13 cellular contexts compared by ENCODE assay signal in genomic region chr4:13528823-13529129, GRCh38. TPM values are rescaled to one million over a fixed set of nuclear protein-coding genes. Genes with fewer than 3 reads are reported as not detected.
DNase-seq lines count a peak whose midpoint lies in the region; ATAC-seq, FAIRE-seq and TF ChIP-seq lines count a peak whose summit lies in the region.
"Had no signal": no experiment of that assay in that cellular context is flagged by ENCODE, and none has a peak within 500 bp of the region (broad histone marks: within the 10 kb centered on the region; RNA-seq: fewer than 3 reads in every experiment).

No MANE protein-coding gene starts in this region.

- peak overlapping the region; percentile 26 for H3K4me3 Mint-ChIP-seq in T-helper 2 cell treated with Interferon-gamma antibody and Interleukin-4, amounts not matched to agents 5 μg/mL and 100 μg/mL, for 36 hours
- H3K4me3 Mint-ChIP-seq in WTC11, result peak overlapping the region; percentile 50
- H3K4me3 Mint-ChIP-seq in naive thymus-derived CD8-positive, alpha-beta T cell, result peak overlapping the region in 8 of 10 donors; percentile 47 to 80 (median 66)

- CTCF ChIA-PET in WTC11 (lab: Charles Lee), result interaction anchor here (0.9 to 5.8 kb wide), 3 partner anchors 12 to 97 kb away, joined by 3 to 55 read pairs (median 11); no protein-coding TSS in a partner anchor

- no peak for ATAC-seq in WTC11
- no peak for ATAC-seq in naive thymus-derived CD8-positive, alpha-beta T cell
- ATAC-seq: HepG2, PC-3 had no signal

- peaks cover 95% of the 10 kb centered on the region for H3K27me3 Mint-ChIP-seq in T-helper 2 cell treated with Interferon-gamma antibody and Interleukin-4, amounts not matched to agents 5 μg/mL and 100 μg/mL, for 36 hours (ENCODE audit: low read depth)
- H3K27me3 Mint-ChIP-seq in WTC11 (ENCODE audit: low read depth), result peaks cover 100% of the 10 kb centered on the region
- peaks cover 53 to 97% (median 74%) of the 10 kb centered on the region in 5 donors for H3K27me3 Mint-ChIP-seq in naive thymus-derived CD8-positive, alpha-beta T cell

- POLR2A ChIA-PET in WTC11 (lab: Charles Lee), result interaction anchor here (0.7 kb wide), 1 partner anchor 651 kb away, joined by 3 read pairs; no protein-coding TSS in a partner anchor
- POLR2A ChIA-PET in naive thymus-derived CD8-positive, alpha-beta T cell (lab: Charles Lee), result no interaction called here

- DNase-seq in T-helper 2 cell treated with Interferon-gamma antibody and Interleukin-4, amounts not matched to agents 5 μg/mL and 100 μg/mL, for 36 hours (ENCODE audit: low spot score), result no peak
- DNase-seq in T-helper 2 cell (no peak), GM12892 (ENCODE audit: insufficient read length) (no peak), WTC11 (ENCODE audit: low spot score) (no peak), NCI-H226 (no peak), ureter (ENCODE audit: low spot score) (no peak), NCI-H1930 (lab: John Stamatoyannopoulos, UW) (no peak)
- no peak for DNase-seq in naive thymus-derived CD8-positive, alpha-beta T cell
- DNase-seq: activated CD8-positive, alpha-beta memory T cell treated with anti-CD3 and anti-CD28 coated beads, Interleukin-2, amount 50 U/mL, for 4 hours; amniotic stem cell; PC-3 had no signal

- H3K36me3 Mint-ChIP-seq in T-helper 2 cell treated with Interferon-gamma antibody and Interleukin-4, amounts not matched to agents 5 μg/mL and 100 μg/mL, for 36 hours (ENCODE audit: low read depth), result peaks cover 4% of the 10 kb centered on the region
- peaks cover 11% of the 10 kb centered on the region for H3K36me3 Mint-ChIP-seq in WTC11
- peaks cover 6 to 10% (median 6%) of the 10 kb centered on the region in 3 donors for H3K36me3 Mint-ChIP-seq in naive thymus-derived CD8-positive, alpha-beta T cell

- FAIRE-seq in GM12892 (lab: Jason Lieb, UNC), result peak; percentile 27
- FAIRE-seq: HepG2 had no signal

- TF ChIP-seq POLR2A in GM12892 (IDR thresholded peaks at IDR 0.05; ENCODE audit: low read depth, low read length), result no peak

- H3K4me1 Mint-ChIP-seq in T-helper 2 cell treated with Interferon-gamma antibody and Interleukin-4, amounts not matched to agents 5 μg/mL and 100 μg/mL, for 36 hours (ENCODE audit: low read depth), result peaks cover 12% of the 10 kb centered on the region
- peaks cover 72% of the 10 kb centered on the region for H3K4me1 Mint-ChIP-seq in WTC11
- peaks cover 7 to 35% (median 29%) of the 10 kb centered on the region in 4 donors for H3K4me1 Mint-ChIP-seq in naive thymus-derived CD8-positive, alpha-beta T cell

- H3K27ac Mint-ChIP-seq in T-helper 2 cell treated with Interferon-gamma antibody and Interleukin-4, amounts not matched to agents 5 μg/mL and 100 μg/mL, for 36 hours, result peak overlapping the region; percentile 69
- no peak overlapping the region for H3K27ac Mint-ChIP-seq in WTC11
- peak overlapping the region in 2 of 10 donors; percentile 29 to 80 for H3K27ac Mint-ChIP-seq in naive thymus-derived CD8-positive, alpha-beta T cell

- peaks cover 4% of the 10 kb centered on the region for H3K9me3 Mint-ChIP-seq in T-helper 2 cell treated with Interferon-gamma antibody and Interleukin-4, amounts not matched to agents 5 μg/mL and 100 μg/mL, for 36 hours
- H3K9me3 Mint-ChIP-seq in WTC11, result peaks cover 10% of the 10 kb centered on the region
- H3K9me3 Mint-ChIP-seq in naive thymus-derived CD8-positive, alpha-beta T cell, result peaks cover 0 to 13% (median 5%) of the 10 kb centered on the region in 9 donors

- no peak for TF ChIP-seq CTCF in WTC11 (IDR thresholded peaks at IDR 0.05)

TF ChIP-seq in WTC11, 78 proteins besides CTCF, POLR2A, EP300 and RAD21:
- TF ChIP-seq ZNF317 (CRISPR knock-in tag; IDR thresholded peaks at IDR 0.05; ENCODE audit: borderline replicate concordance, low read depth), result no peak
- TF ChIP-seq, protein P1, sequence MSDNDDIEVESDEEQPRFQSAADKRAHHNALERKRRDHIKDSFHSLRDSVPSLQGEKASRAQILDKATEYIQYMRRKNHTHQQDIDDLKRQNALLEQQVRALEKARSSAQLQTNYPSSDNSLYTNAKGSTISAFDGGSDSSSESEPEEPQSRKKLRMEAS (CRISPR knock-in tag; IDR thresholded peaks at IDR 0.05), result 0 out of 2 replicates have a peak, but pooled peaks have one; percentile 14

RNA-seq across cellular contexts. Expression of gene NKX3-2, which starts 15.5 kb away (rescaled TPM):
- polyA plus RNA-seq in GM12892 (2012; ENCODE audit: missing spikeins), result not detected
- total RNA-seq in WTC11 (2021) (0.07 TPM in 1 of 3 replicates, not detected in the others), ureter (not detected)
- not detected for total RNA-seq in naive thymus-derived CD8-positive, alpha-beta T cell
- polyA plus RNA-seq in naive thymus-derived CD8-positive, alpha-beta T cell, result not detected
- total RNA-seq: liver had no signal
- polyA plus RNA-seq: liver had no signal

RNA-seq across cellular contexts. Expression of gene RAB28, which starts 44.6 kb away (rescaled TPM):
- 19.9 TPM for polyA plus RNA-seq in GM12892 (2012; ENCODE audit: missing spikeins)
- total RNA-seq in WTC11 (2021), result 17.1 to 18.4 TPM (median 17.4 TPM) in 3 replicates
- total RNA-seq in naive thymus-derived CD8-positive, alpha-beta T cell, result 10 to 100 TPM; 13.8 to 14.5 TPM
- 10 to 100 TPM; 12.9 to 13.9 (median 13.6) TPM for polyA plus RNA-seq in naive thymus-derived CD8-positive, alpha-beta T cell
- total RNA-seq in ureter, result 17.1 TPM
